ENCODE assay signal across 8 cellular contexts in genomic region chr2:54574107-54574859, GRCh38.
DNase-seq lines count a peak whose midpoint lies in the region; ATAC-seq, FAIRE-seq and TF ChIP-seq lines count a peak whose summit lies in the region.

No MANE protein-coding gene starts in this region.

- peak overlapping the region; percentile 85 for H3K4me3 Mint-ChIP-seq in activated naive CD8-positive, alpha-beta T cell

- no peak overlapping the region for H2AK5ac ChIP-seq in mesendoderm (ENCODE audit: low read length)

- no peak overlapping the region for H3K4ac ChIP-seq in mesendoderm (ENCODE audit: low read depth, low read length)

- H3K4me2 ChIP-seq in mesendoderm (ENCODE audit: low read length): no peak overlapping the region

- no peak overlapping the region for H3K18ac ChIP-seq in mesendoderm (ENCODE audit: low read length)

- peak overlapping the region; percentile 39 to 85 (median 52) for H3K27ac ChIP-seq in right lobe of liver
- peak overlapping the region; percentile 54 for H3K27ac ChIP-seq in urinary bladder (ENCODE audit: low read depth)
- no peak overlapping the region for H3K27ac ChIP-seq in mesendoderm (ENCODE audit: low read depth, low read length)

- H3K4me1 ChIP-seq in right lobe of liver (peaks cover 0 to 95% (median 48%) of the 10 kb centered on the region in 4 donors), urinary bladder (ENCODE audit: insufficient read depth) (peaks cover 5% of the 10 kb centered on the region), mesendoderm (ENCODE audit: control insufficient read depth, low read depth, low read length) (peaks cover 31% of the 10 kb centered on the region)

- peak overlapping the region; percentile 100 for H3K27ac Mint-ChIP-seq in activated naive CD8-positive, alpha-beta T cell

- H2BK15ac ChIP-seq in mesendoderm (replicated peaks; ENCODE audit: low read depth): no peak overlapping the region

- peak; percentile 16 for TF ChIP-seq POLR2A in right lobe of liver (IDR thresholded peaks at IDR 0.05)

- H3K27me3 Mint-ChIP-seq in activated naive CD8-positive, alpha-beta T cell: no peaks in the 10 kb centered on the region

- TF ChIP-seq CTCF in right lobe of liver (IDR thresholded peaks at IDR 0.05): no peak

- no peak overlapping the region for H2BK5ac ChIP-seq in mesendoderm (ENCODE audit: low read length)

- no peak overlapping the region for H3K9ac ChIP-seq in mesendoderm (ENCODE audit: low read length)

- no peaks in the 10 kb centered on the region for H3K9me3 Mint-ChIP-seq in activated naive CD8-positive, alpha-beta T cell (ENCODE audit: low read depth)

- intact Hi-C loops in right lobe of liver (cut with DNase I): loop anchor here in 1 of 2 donors (10.0 kb wide), 1 partner anchor 51 kb away; no protein-coding TSS in a partner anchor

- H3K9me3 ChIP-seq in right lobe of liver: no peaks in the 10 kb centered on the region

- H4K8ac ChIP-seq in mesendoderm (ENCODE audit: low read depth, low read length): no peak overlapping the region

- peak; percentile 86 for DNase-seq in RCC 7860 (ENCODE audit: low spot score)
- peak in 1 of 3 donors; percentile 48 for DNase-seq in right lobe of liver
- DNase-seq in mesendoderm: no peak
- DNase-seq in NCI-H1930 (lab: John Stamatoyannopoulos, UW): no peak

- 10% methylated on average over 7 of the region's 9 CpGs for WGBS in right lobe of liver (ENCODE audit: insufficient coverage, low coverage, low lambda C conversion rate, missing lambda C conversion rate)
- WGBS in urinary bladder: 47% methylated on average over 9 of the region's 9 CpGs
- WGBS in mesendoderm (ENCODE audit: extremely low coverage, insufficient coverage, low lambda C conversion rate): no CpG with 5 or more reads among the region's 9 CpGs

- peak; percentile 62 for FAIRE-seq in RCC 7860 (lab: Jason Lieb, UNC)

- H3K27me3 ChIP-seq in right lobe of liver (no peaks in the 10 kb centered on the region), mesendoderm (ENCODE audit: insufficient read depth, low read length, poor library complexity) (no peaks in the 10 kb centered on the region)

- peaks cover 92% of the 10 kb centered on the region for H3K79me2 ChIP-seq in mesendoderm (ENCODE audit: control insufficient read depth, insufficient read depth, low read length)

- H3K36me3 Mint-ChIP-seq in activated naive CD8-positive, alpha-beta T cell: peaks cover 3% of the 10 kb centered on the region

- H3K4me3 ChIP-seq in right lobe of liver: no peak overlapping the region
- no peak overlapping the region for H3K4me3 ChIP-seq in urinary bladder (ENCODE audit: low read depth, low read length)
- H3K4me3 ChIP-seq in mesendoderm (ENCODE audit: low read length): no peak overlapping the region

- H3K4me1 Mint-ChIP-seq in activated naive CD8-positive, alpha-beta T cell (ENCODE audit: low read depth): peaks cover 95% of the 10 kb centered on the region

- ATAC-seq in GM18519 (IDR thresholded peaks at IDR 0.05; ENCODE audit: low FRiP score, unreplicated experiment): peak; percentile 28
- ATAC-seq in HG02981 (IDR thresholded peaks at IDR 0.05; ENCODE audit: unreplicated experiment): peak; percentile 29
- peak; percentile 50 to 69 (median 56) for ATAC-seq in right lobe of liver

- no peak overlapping the region for H3K23ac ChIP-seq in mesendoderm (ENCODE audit: low read length)

- peaks cover 40% of the 10 kb centered on the region for H3K79me1 ChIP-seq in mesendoderm (ENCODE audit: low read length)

- no peak overlapping the region for H4K5ac ChIP-seq in mesendoderm (ENCODE audit: low read length)

- no peaks in the 10 kb centered on the region for H3K36me3 ChIP-seq in right lobe of liver
- no peaks in the 10 kb centered on the region for H3K36me3 ChIP-seq in urinary bladder (ENCODE audit: insufficient read depth)
- H3K36me3 ChIP-seq in mesendoderm (ENCODE audit: control insufficient read depth, insufficient read depth, low read length): no peaks in the 10 kb centered on the region

- no peak overlapping the region for H3K56ac ChIP-seq in mesendoderm (ENCODE audit: low read length)

- no peak overlapping the region for H2BK120ac ChIP-seq in mesendoderm (ENCODE audit: low read depth, low read length)
